19 cellular contexts compared by ENCODE assay signal in the genomic region with DNA sequence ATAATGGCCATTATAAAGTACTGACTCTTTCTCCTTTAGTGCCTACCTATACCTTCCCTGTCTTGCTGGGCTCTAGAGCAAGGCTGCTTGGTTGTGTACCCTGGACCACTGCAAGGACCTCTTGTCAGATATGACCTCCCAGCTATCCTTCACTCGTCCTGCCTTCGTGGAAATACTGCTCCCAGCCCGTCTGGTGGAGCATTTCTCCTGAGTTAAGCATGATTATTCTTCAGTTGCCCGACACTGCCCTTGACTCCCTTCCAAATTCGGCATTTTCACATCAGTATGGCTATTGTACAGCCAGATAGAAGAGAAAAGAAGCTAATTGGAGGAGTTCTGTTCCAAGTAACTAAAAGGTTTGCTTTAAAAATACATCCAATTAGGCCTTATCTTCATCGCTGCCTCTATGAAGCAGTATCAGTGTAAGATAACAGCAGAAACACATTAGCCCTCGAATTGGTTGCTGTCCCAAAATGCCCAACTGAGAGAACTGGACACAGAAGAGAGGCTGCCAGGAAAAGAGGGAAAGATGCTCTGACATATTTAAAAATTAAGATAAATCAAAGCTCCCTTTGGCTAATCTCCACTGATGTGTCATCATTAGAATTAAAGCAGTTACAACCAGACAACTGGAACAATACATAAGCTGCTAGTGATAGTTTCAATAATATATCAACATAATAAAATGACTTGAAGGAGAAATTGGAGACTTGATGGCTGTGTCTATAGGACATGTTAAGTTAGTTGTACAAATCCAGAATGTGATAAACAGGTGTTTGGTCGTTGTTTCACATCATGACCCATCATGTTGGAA. TPM values are rescaled to one million over a fixed set of nuclear protein-coding genes. Genes with fewer than 3 reads are reported as not detected.
"Had no signal": no experiment of that assay in that cellular context is flagged by ENCODE, and none has a peak within 500 bp of the region (broad histone marks: within the 10 kb centered on the region; RNA-seq: fewer than 3 reads in every experiment).

No MANE protein-coding gene starts in this region.

- DNase-seq: Kasumi-1, MM.1S, NCI-H1092 treated with DMSO at 0.1 percent for 48 hours, NCI-H1436 treated with DMSO at 0.1 percent for 48 hours, NCI-H1694, NCI-H187 treated with DMSO at 0.1 percent for 48 hours, NCI-H2029 treated with DMSO at 0.1 percent for 48 hours, NCI-H2171 treated with DMSO at 0.1 percent for 48 hours, NCI-H345, NCI-H510A, NCI-H524 treated with DMSO at 0.1 percent for 48 hours, NCI-H69, NCI-H774, Right ventricle myocardium superior, RPMI8226, SIG-M5 had no signal

- ATAC-seq: K562 had no signal

RNA-seq across cellular contexts. Expression of gene OPRM1, which starts 54.4 kb away (rescaled TPM):
- total RNA-seq: K562, M059J, Right ventricle myocardium superior, SJSA1 had no signal
